Comparison of ENCODE assay signal across 17 cellular contexts in the genomic region with DNA sequence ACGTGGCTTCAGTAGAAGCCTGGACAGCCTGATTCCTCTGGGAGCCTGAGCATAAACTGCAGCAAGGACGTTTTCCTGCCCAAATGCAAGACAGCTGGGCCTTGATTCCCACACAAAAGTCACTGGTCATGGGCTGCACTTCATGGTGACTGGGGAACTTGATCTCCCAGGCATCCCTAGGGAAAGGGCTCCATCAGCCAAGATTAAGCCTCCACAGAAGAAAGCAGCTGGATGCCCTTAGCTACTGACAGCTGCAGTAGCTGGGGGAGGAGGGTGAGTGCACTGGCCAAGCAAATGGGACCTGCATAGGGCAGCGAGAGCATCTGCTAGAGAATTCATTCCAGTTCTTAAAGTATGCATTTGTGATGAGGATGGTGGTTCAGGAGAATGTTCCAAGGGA.
"Had no signal": no experiment of that assay in that cellular context is flagged by ENCODE, and none has a peak within 500 bp of the region (broad histone marks: within the 10 kb centered on the region; RNA-seq: fewer than 3 reads in every experiment).

No MANE protein-coding gene starts in this region.

- ATAC-seq: foreskin keratinocyte; natural killer cell; pancreas; stimulated activated naive CD8-positive, alpha-beta T cell treated with anti-CD3 and anti-CD28 coated beads, Interleukin-15, Interleukin-2, amounts not matched to agents 100 U/mL and 50 U/mL, for 24 hours had no signal

- H3K27ac Mint-ChIP-seq: activated CD4-positive, alpha-beta memory T cell treated with anti-CD3 and anti-CD28 coated beads for 36 hours; activated naive CD4-positive, alpha-beta T cell treated with anti-CD3 and anti-CD28 coated beads for 36 hours; activated T-cell treated with anti-CD3 and anti-CD28 coated beads, Interleukin-2, amount 50 U/mL, for 24 hours; activated T-helper 2 cell treated with anti-CD3 and anti-CD28 coated beads, Interferon-gamma antibody, Interleukin-2, Interleukin-4, amounts not matched to agents 10 μg/mL and 5 μg/mL and 100 μg/mL, durations not matched to agents 14 hours and 24 hours and 36 hours; natural killer cell had no signal

- H3K4me1 Mint-ChIP-seq: central memory CD8-positive, alpha-beta T cell; natural killer cell had no signal

- H3K9me3 Mint-ChIP-seq: activated CD4-positive, alpha-beta memory T cell treated with anti-CD3 and anti-CD28 coated beads for 36 hours; activated T-cell treated with anti-CD3 and anti-CD28 coated beads, Interleukin-2, amount 50 U/mL, for 24 hours; central memory CD8-positive, alpha-beta T cell had no signal

- H3K36me3 Mint-ChIP-seq: activated CD4-positive, alpha-beta memory T cell treated with anti-CD3 and anti-CD28 coated beads for 36 hours; natural killer cell had no signal

- H3K4me3 Mint-ChIP-seq: activated CD4-positive, alpha-beta memory T cell treated with anti-CD3 and anti-CD28 coated beads for 36 hours; activated naive CD4-positive, alpha-beta T cell treated with anti-CD3 and anti-CD28 coated beads for 36 hours; activated T-cell treated with anti-CD3 and anti-CD28 coated beads, Interleukin-2, amount 50 U/mL, for 24 hours; central memory CD8-positive, alpha-beta T cell; natural killer cell had no signal

- DNase-seq: activated CD4-positive, alpha-beta memory T cell treated with anti-CD3 and anti-CD28 coated beads for 36 hours; activated CD4-positive, alpha-beta T cell treated with anti-CD3 and anti-CD28 coated beads for 4 hours; activated naive CD4-positive, alpha-beta T cell treated with anti-CD3 and anti-CD28 coated beads for 36 hours; activated T-cell treated with anti-CD3 and anti-CD28 coated beads, Interleukin-2, amount 50 U/mL, for 24 hours; brain microvascular endothelial cell; foreskin keratinocyte; mesenchymal stem cell; natural killer cell; pancreas; stimulated activated CD4-positive, alpha-beta T cell treated with anti-CD3 and anti-CD28 coated beads, Interleukin-12 subunit alpha, Interleukin-12 subunit beta, amount 100 ng/mL, for 4 hours; stimulated activated CD4-positive, alpha-beta T cell treated with anti-CD3 and anti-CD28 coated beads, Interleukin-1b, Interleukin-23, amount 100 ng/mL, for 48 hours; stimulated activated CD8-positive, alpha-beta memory T cell treated with anti-CD3 and anti-CD28 coated beads, Interleukin-4, amount 100 ng/mL, for 48 hours; stimulated activated naive CD8-positive, alpha-beta T cell treated with anti-CD3 and anti-CD28 coated beads, Interleukin-15, Interleukin-2, amounts not matched to agents 100 U/mL and 50 U/mL, for 24 hours; substantia nigra; uterus had no signal
